ENCODE assay signal across 1 cellular context in the genomic region with DNA sequence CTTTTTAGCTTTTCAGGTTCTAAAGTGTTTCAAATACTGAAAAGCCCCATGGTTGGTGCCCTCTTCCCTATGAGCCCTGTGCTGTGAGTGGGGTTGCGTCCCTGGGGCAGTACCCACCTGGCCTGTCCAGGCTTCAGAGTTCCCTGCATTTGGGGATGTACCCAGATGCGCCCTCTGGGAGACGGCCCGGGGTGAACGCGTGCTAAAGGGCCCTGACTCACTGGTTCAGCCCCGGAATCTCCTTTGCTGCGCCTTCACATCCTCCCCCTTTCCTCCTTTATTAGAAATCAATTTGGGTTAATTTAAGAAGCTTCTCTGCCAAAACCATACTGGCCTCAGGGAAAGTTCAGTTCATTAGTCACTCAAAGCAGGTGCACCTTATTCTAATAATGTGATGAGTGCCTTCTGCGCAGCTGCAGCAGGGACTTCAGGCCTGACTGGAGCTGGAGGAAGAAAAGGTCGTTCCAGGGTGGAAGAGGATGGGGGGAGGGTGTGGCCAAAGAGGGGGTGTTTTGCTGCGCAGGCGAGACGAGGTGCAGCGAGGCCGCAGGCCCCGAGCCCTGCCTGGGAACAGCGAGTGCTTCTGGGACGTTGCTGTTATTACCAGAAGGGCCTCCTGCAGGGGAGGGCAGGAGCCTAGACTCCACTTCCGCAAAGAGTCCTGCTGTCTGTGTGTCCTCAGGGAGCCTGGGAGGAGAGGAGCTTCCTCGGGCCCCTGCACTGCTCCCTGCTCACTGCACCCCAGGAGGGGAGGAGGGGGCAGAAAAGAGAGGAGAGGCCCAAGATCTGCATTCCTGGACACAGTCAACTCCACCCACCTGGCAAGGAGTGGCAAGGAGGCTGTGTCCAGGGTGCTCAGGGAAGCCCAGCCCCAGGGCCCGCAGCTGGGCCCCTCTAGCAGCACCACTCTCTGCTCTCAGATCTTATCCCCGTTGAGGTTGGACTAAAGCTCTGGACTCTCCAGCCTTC.
TF ChIP-seq lines count a peak whose summit lies in the region.

No MANE protein-coding gene starts in this region.

TF ChIP-seq in GM23338, 12 proteins besides CTCF, POLR2A, EP300 and RAD21 (continued from another document):
- no peak for TF ChIP-seq REST (IDR thresholded peaks at IDR 0.05; ENCODE audit: unreplicated experiment)
- TF ChIP-seq ETS1 (IDR thresholded peaks at IDR 0.05), result no peak
- TF ChIP-seq, protein P1, sequence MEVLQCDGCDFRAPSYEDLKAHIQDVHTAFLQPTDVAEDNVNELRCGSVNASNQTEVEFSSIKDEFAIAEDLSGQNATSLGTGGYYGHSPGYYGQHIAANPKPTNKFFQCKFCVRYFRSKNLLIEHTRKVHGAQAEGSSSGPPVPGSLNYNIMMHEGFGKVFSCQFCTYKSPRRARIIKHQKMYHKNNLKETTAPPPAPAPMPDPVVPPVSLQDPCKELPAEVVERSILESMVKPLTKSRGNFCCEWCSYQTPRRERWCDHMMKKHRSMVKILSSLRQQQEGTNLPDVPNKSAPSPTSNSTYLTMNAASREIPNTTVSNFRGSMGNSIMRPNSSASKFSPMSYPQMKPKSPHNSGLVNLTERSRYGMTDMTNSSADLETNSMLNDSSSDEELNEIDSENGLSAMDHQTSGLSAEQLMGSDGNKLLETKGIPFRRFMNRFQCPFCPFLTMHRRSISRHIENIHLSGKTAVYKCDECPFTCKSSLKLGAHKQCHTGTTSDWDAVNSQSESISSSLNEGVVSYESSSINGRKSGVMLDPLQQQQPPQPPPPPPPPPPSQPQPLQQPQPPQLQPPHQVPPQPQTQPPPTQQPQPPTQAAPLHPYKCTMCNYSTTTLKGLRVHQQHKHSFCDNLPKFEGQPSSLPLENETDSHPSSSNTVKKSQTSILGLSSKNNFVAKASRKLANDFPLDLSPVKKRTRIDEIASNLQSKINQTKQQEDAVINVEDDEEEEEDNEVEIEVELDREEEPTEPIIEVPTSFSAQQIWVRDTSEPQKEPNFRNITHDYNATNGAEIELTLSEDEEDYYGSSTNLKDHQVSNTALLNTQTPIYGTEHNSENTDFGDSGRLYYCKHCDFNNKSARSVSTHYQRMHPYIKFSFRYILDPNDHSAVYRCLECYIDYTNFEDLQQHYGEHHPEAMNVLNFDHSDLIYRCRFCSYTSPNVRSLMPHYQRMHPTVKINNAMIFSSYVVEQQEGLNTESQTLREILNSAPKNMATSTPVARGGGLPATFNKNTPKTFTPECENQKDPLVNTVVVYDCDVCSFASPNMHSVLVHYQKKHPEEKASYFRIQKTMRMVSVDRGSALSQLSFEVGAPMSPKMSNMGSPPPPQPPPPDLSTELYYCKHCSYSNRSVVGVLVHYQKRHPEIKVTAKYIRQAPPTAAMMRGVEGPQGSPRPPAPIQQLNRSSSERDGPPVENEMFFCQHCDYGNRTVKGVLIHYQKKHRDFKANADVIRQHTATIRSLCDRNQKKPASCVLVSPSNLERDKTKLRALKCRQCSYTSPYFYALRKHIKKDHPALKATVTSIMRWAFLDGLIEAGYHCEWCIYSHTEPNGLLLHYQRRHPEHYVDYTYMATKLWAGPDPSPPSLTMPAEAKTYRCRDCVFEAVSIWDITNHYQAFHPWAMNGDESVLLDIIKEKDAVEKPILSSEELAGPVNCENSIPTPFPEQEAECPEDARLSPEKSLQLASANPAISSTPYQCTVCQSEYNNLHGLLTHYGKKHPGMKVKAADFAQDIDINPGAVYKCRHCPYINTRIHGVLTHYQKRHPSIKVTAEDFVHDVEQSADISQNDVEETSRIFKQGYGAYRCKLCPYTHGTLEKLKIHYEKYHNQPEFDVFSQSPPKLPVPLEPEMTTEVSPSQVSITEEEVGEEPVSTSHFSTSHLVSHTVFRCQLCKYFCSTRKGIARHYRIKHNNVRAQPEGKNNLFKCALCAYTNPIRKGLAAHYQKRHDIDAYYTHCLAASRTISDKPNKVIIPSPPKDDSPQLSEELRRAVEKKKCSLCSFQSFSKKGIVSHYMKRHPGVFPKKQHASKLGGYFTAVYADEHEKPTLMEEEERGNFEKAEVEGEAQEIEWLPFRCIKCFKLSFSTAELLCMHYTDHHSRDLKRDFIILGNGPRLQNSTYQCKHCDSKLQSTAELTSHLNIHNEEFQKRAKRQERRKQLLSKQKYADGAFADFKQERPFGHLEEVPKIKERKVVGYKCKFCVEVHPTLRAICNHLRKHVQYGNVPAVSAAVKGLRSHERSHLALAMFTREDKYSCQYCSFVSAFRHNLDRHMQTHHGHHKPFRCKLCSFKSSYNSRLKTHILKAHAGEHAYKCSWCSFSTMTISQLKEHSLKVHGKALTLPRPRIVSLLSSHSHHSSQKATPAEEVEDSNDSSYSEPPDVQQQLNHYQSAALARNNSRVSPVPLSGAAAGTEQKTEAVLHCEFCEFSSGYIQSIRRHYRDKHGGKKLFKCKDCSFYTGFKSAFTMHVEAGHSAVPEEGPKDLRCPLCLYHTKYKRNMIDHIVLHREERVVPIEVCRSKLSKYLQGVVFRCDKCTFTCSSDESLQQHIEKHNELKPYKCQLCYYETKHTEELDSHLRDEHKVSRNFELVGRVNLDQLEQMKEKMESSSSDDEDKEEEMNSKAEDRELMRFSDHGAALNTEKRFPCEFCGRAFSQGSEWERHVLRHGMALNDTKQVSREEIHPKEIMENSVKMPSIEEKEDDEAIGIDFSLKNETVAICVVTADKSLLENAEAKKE (CRISPR knock-in tag; IDR thresholded peaks at IDR 0.05), result no peak
- TF ChIP-seq EZH2phosphoT487 (IDR thresholded peaks at IDR 0.05; ENCODE audit: unreplicated experiment), result no peak
- no peak for TF ChIP-seq ZNF114 (CRISPR knock-in tag; IDR thresholded peaks at IDR 0.05)
- TF ChIP-seq JUNB (IDR thresholded peaks at IDR 0.05; ENCODE audit: unreplicated experiment), result no peak
TF ChIP-seq in GM23338: peak in this region for 0.
